In the genomic region with DNA sequence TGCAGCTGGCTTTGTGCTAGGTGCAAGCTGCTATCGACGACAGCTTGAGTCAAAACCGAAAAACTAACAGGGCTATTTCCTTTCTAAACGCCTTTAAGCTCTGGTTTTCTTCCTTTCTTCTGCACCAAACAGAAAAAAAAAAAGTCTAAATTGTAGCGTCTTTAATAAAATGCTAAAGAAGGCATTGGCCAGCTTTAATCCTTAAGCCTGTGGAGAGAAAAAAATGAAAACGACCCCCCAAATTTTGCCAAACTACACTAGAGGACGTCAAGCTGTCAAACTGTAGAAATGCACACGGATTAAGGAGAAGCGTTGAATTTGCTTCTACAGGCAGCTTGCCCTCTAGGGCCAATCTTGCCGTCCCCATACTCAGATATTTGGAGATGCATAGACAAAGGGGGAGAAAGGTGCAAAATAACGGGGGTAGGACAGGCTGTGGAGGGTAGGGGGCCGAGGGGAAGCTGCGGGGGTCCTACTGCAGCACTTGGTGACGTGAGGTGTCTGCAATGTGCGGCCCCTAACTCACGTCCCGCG, we compare ENCODE assay signal across 8 cellular contexts. TPM values are rescaled to one million over a fixed set of nuclear protein-coding genes. Genes with fewer than 3 reads are reported as not detected.
DNase-seq lines count a peak whose midpoint lies in the region; TF ChIP-seq lines count a peak whose summit lies in the region.

No MANE protein-coding gene starts in this region.

- peak; percentile 23 for DNase-seq in NCI-H1092 treated with DMSO at 0.1 percent for 48 hours (lab: John Stamatoyannopoulos, UW)
- DNase-seq in NCI-H1092 (lab: John Stamatoyannopoulos, UW) = no peak
- DNase-seq in dorsolateral prefrontal cortex = no peak
- DNase-seq in progenitor cell of endocrine pancreas (ENCODE audit: low spot score, unreplicated experiment) = no peak
- no peak for DNase-seq in NCI-H345 treated with DMSO at 0.1 percent for 48 hours (lab: John Stamatoyannopoulos, UW; ENCODE audit: unreplicated experiment)
- no peak for DNase-seq in activated gamma-delta T cell (lab: John Stamatoyannopoulos, UW)
- no peak for DNase-seq in stimulated activated CD4-positive, alpha-beta T cell treated with anti-CD3 and anti-CD28 coated beads, Interleukin-4, amount 100 ng/mL, for 4 hours

- TF ChIP-seq EP300 in Ishikawa (IDR thresholded peaks at IDR 0.05; ENCODE audit: borderline replicate concordance) = no peak

- TF ChIP-seq CTCF in dorsolateral prefrontal cortex (IDR thresholded peaks at IDR 0.05 in 54 of 56, conservative IDR thresholded peaks at IDR 0.05 in 2 of 56; ENCODE audit: low read depth in 1 of 56, partially characterized antibody in 56 of 56) (no peak), progenitor cell of endocrine pancreas (IDR thresholded peaks at IDR 0.05; ENCODE audit: unreplicated experiment) (no peak)

- H3K4me1 Mint-ChIP-seq in progenitor cell of endocrine pancreas (ENCODE audit: low read depth) = peaks cover 6% of the 10 kb centered on the region

- no peaks in the 10 kb centered on the region for H3K9me3 Mint-ChIP-seq in progenitor cell of endocrine pancreas (ENCODE audit: low read depth)

- peak overlapping the region in 53 of 59 donors; percentile 23 to 96 (median 84) for H3K27ac ChIP-seq in dorsolateral prefrontal cortex

- no peaks in the 10 kb centered on the region for H3K36me3 Mint-ChIP-seq in progenitor cell of endocrine pancreas (ENCODE audit: insufficient read depth)

- peak overlapping the region; percentile 74 for H3K27ac Mint-ChIP-seq in progenitor cell of endocrine pancreas

- peaks cover 3 to 92% (median 65%) of the 10 kb centered on the region in 45 donors for H3K27me3 ChIP-seq in dorsolateral prefrontal cortex

- intact Hi-C loops in dorsolateral prefrontal cortex (cut with DNase I) = loop anchor here in 1 of 2 donors (5.0 to 10.0 kb wide), 2 partner anchors 309 to 333 kb away; no protein-coding TSS in a partner anchor

- peak overlapping the region; percentile 71 for H3K4me3 Mint-ChIP-seq in progenitor cell of endocrine pancreas (ENCODE audit: low read depth)

- no peak for TF ChIP-seq RAD21 in Ishikawa (IDR thresholded peaks at IDR 0.05; ENCODE audit: low read depth)

- H3K4me3 ChIP-seq in dorsolateral prefrontal cortex = peak overlapping the region; percentile 28 to 74 (median 58)

- H3K27me3 Mint-ChIP-seq in progenitor cell of endocrine pancreas = peaks cover 85% of the 10 kb centered on the region

TF ChIP-seq in Ishikawa, 13 proteins besides CTCF, POLR2A, EP300 and RAD21:
- TF ChIP-seq MAX (IDR thresholded peaks at IDR 0.05) (no peak), ZBTB7A (IDR thresholded peaks at IDR 0.05; ENCODE audit: low read depth) (0 out of 2 replicates have a peak, but pooled peaks have one; percentile 31)
- TF ChIP-seq, protein P1, sequence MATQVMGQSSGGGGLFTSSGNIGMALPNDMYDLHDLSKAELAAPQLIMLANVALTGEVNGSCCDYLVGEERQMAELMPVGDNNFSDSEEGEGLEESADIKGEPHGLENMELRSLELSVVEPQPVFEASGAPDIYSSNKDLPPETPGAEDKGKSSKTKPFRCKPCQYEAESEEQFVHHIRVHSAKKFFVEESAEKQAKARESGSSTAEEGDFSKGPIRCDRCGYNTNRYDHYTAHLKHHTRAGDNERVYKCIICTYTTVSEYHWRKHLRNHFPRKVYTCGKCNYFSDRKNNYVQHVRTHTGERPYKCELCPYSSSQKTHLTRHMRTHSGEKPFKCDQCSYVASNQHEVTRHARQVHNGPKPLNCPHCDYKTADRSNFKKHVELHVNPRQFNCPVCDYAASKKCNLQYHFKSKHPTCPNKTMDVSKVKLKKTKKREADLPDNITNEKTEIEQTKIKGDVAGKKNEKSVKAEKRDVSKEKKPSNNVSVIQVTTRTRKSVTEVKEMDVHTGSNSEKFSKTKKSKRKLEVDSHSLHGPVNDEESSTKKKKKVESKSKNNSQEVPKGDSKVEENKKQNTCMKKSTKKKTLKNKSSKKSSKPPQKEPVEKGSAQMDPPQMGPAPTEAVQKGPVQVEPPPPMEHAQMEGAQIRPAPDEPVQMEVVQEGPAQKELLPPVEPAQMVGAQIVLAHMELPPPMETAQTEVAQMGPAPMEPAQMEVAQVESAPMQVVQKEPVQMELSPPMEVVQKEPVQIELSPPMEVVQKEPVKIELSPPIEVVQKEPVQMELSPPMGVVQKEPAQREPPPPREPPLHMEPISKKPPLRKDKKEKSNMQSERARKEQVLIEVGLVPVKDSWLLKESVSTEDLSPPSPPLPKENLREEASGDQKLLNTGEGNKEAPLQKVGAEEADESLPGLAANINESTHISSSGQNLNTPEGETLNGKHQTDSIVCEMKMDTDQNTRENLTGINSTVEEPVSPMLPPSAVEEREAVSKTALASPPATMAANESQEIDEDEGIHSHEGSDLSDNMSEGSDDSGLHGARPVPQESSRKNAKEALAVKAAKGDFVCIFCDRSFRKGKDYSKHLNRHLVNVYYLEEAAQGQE (IDR thresholded peaks at IDR 0.05; ENCODE audit: low read depth) = no peak

RNA-seq across cellular contexts. Expression of gene NRN1, which starts 1.5 kb away (rescaled TPM):
- 100 to 1,000 TPM in 97 of 120 experiments, 10 to 100 TPM in 23; 39.8 to 250 (median 142) TPM for total RNA-seq in dorsolateral prefrontal cortex
- total RNA-seq in progenitor cell of endocrine pancreas = not detected in 2 replicates

Comparison
In these comparisons a context has a peak if more than half of its experiments do, and no peak if none do; other contexts are left out.
1. RNA of gene NRN1, which starts 1.5 kb away (total RNA-seq): 39.8 to 250 TPM in dorsolateral prefrontal cortex; not detected in progenitor cell of endocrine pancreas; every median in the first group is over 10 times any median in the second.